Comparison of ENCODE assay signal across 9 cellular contexts in genomic region chr12:100733817-100734593, GRCh38.
DNase-seq lines count a peak whose midpoint lies in the region; ATAC-seq and TF ChIP-seq lines count a peak whose summit lies in the region.
"Had no signal": no experiment of that assay in that cellular context is flagged by ENCODE, and none has a peak within 500 bp of the region (broad histone marks: within the 10 kb centered on the region; RNA-seq: fewer than 3 reads in every experiment).

No MANE protein-coding gene starts in this region.

- no peak for TF ChIP-seq POLR2A in lower leg skin (IDR thresholded peaks at IDR 0.05)

- no peak overlapping the region for H3K4me3 ChIP-seq in lower leg skin (ENCODE audit: low read depth, poor library complexity, severe bottlenecking)
- H3K4me3 ChIP-seq: thoracic aorta had no signal

- WGBS in lower leg skin, 2 donors, result 46 to 50% methylated on average over 5 of the region's 5 CpGs

- DNase-seq in HT-29 (ENCODE audit: low spot score) (peak; percentile 48), SHP77 treated with DMSO at 0.1 percent for 48 hours (lab: John Stamatoyannopoulos, UW) (peak; percentile 45), glomerular visceral epithelial cell (ENCODE audit: extremely low spot score) (peak; percentile 19), lower leg skin (ENCODE audit: low spot score in 2 of 2) (no peak), OCI-M2 (lab: John Stamatoyannopoulos, UW; ENCODE audit: unreplicated experiment) (no peak)
- DNase-seq in activated effector memory CD4-positive, alpha-beta T cell treated with anti-CD3 and anti-CD28 coated beads, Interleukin-2, amount 50 U/mL, for 16 hours, result no peak

- intact Hi-C loops in lower leg skin (cut with DNase I; ENCODE audit: low total_unique reads), result no loop called here

- no peak overlapping the region for H3K27ac ChIP-seq in C4-2B
- H3K27ac ChIP-seq: thoracic aorta had no signal

- peak; percentile 93 for ATAC-seq in GM19395 (IDR thresholded peaks at IDR 0.05; ENCODE audit: unreplicated experiment)

- TF ChIP-seq CTCF in C4-2B (conservative IDR thresholded peaks at IDR 0.05), result peak; percentile 74
- TF ChIP-seq CTCF in lower leg skin (IDR thresholded peaks at IDR 0.05), result no peak

Comparison
In these comparisons a context has a peak if more than half of its experiments do, and no peak if none do; other contexts are left out.
1. DNase-seq: peak in HT-29 (single experiment), SHP77 treated with DMSO at 0.1 percent for 48 hours (single experiment) and glomerular visceral epithelial cell (single experiment); none in activated effector memory CD4-positive, alpha-beta T cell treated with anti-CD3 and anti-CD28 coated beads, Interleukin-2, amount 50 U/mL, for 16 hours (single experiment), lower leg skin (0 of 2) and OCI-M2 (single experiment).